In genomic region chr2:149075868-149076267, GRCh38 we compare ENCODE assay signal across 1 cellular context.
TF ChIP-seq lines count a peak whose summit lies in the region.

No MANE protein-coding gene starts in this region.

TF ChIP-seq in GM23338, 12 proteins besides CTCF, POLR2A, EP300 and RAD21 (continued from another document):
- no peak for TF ChIP-seq ETS1 (IDR thresholded peaks at IDR 0.05)
